ENCODE assay signal across 15 cellular contexts in the genomic region with DNA sequence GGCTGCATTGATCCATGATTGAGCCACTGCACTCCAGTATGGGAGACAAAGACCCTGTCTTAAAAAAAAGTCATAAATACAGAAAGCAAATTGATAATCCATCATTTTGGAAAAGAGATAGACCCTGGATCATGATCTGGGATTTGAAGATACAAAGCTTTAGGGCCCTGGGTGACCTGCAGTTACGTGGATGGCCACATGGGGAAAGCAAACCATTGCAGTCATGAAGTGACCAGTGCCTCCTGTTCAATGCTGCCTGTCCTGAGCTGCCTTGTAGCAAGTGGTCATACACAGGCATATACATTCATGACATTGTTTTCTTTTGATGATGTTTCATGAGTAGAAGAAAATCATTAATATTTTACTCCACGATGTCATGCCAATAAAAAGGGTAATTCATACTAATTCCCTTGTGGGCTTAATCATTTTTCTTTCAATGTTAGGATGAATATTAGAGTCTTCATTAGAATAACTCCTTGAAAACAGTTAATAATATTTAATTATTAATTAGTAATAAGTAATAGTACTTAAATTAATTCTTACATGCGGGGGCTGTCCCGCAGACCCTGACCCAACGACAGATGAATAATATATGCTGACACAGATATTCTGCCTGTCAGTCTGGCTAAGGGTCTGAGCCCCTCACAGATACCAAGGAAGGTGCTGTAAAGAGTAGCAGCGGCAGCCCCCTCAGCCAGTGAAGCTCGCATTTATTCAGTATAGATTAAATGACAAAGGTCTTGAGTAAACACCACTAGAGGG.
DNase-seq lines count a peak whose midpoint lies in the region; ATAC-seq and TF ChIP-seq lines count a peak whose summit lies in the region.
"Had no signal": no experiment of that assay in that cellular context is flagged by ENCODE, and none has a peak within 500 bp of the region (broad histone marks: within the 10 kb centered on the region; RNA-seq: fewer than 3 reads in every experiment).

No MANE protein-coding gene starts in this region.

- H3K4me2 ChIP-seq in DND-41 (ENCODE audit: insufficient read depth, low read length): no peak overlapping the region
- no peak overlapping the region for H3K4me2 ChIP-seq in HCT116 (ENCODE audit: low read length)

- no peak for DNase-seq in DND-41
- DNase-seq in HCT116 (ENCODE audit: low read depth, low spot score): no peak
- DNase-seq in RPMI7951 (ENCODE audit: low read depth): peak; percentile 2
- peak; percentile 18 for DNase-seq in glomerular visceral epithelial cell (ENCODE audit: extremely low spot score)
- no peak for DNase-seq in kidney glomerular epithelial cell (lab: John Stamatoyannopoulos, UW)
- no peak for DNase-seq in left cardiac atrium
- DNase-seq: activated CD4-positive, CD25-positive, alpha-beta regulatory T cell treated with anti-CD3 and anti-CD28 coated beads, Interleukin-2, amount 50 U/mL, for 72 hours; activated T-cell treated with anti-CD3 and anti-CD28 coated beads, Interleukin-2, amount 50 U/mL, for 4 hours; amygdala; naive thymus-derived CD4-positive, alpha-beta T cell; NCI-H1436 treated with DMSO at 0.1 percent for 48 hours; substantia nigra had no signal

- H3K27me3 ChIP-seq in DND-41 (ENCODE audit: insufficient read depth, low read length, poor library complexity): no peaks in the 10 kb centered on the region
- H3K27me3 ChIP-seq in HCT116 (ENCODE audit: insufficient read depth, low read length): no peaks in the 10 kb centered on the region
- H3K27me3 ChIP-seq: gastroesophageal sphincter had no signal

- H4K20me1 ChIP-seq in DND-41 (ENCODE audit: insufficient read depth, low read length) (no peaks in the 10 kb centered on the region), HCT116 (ENCODE audit: insufficient read depth) (no peaks in the 10 kb centered on the region)

- no TSS peak for BruUV-seq in HCT116 (replicated peaks; lab: Mats Ljungman, UMichigan)

- H3K4me3 ChIP-seq in DND-41 (ENCODE audit: low read depth in 1 of 2, low read length in 2 of 2) (no peak overlapping the region), HCT116 (replicated peaks in 1 of 2; ENCODE audit: low read depth in 1 of 2, low read length in 2 of 2) (no peak overlapping the region)
- H3K4me3 ChIP-seq: gastroesophageal sphincter had no signal

- H3K9ac ChIP-seq in DND-41 (ENCODE audit: low read depth, low read length): no peak overlapping the region
- no peak overlapping the region for H3K9ac ChIP-seq in HCT116 (ENCODE audit: low read length)

- TF ChIP-seq RAD21 in HCT116 (IDR thresholded peaks at IDR 0.05; ENCODE audit: low read depth): no peak

- CTCF ChIA-PET in HCT116 (lab: Charles Lee): no interaction called here

- TF ChIP-seq POLR2A in HCT116 (IDR thresholded peaks at IDR 0.05; ENCODE audit: borderline replicate concordance, extremely low read depth, insufficient read depth, insufficient read length): no peak

- H3K9me2 ChIP-seq in HCT116 (ENCODE audit: insufficient read depth): no peaks in the 10 kb centered on the region

- H3K36me3 ChIP-seq in DND-41 (ENCODE audit: insufficient read depth, low read length) (no peaks in the 10 kb centered on the region), HCT116 (ENCODE audit: control insufficient read depth in 1 of 2, insufficient read depth in 2 of 2, low read length in 2 of 2) (no peaks in the 10 kb centered on the region)
- H3K36me3 ChIP-seq: gastroesophageal sphincter had no signal

- no peak for ATAC-seq in DND-41 (ENCODE audit: insufficient read depth, low read depth)
- ATAC-seq in HCT116: peak; percentile 47; the same call in 1 of the 2 replicates
- ATAC-seq in GM21381 (IDR thresholded peaks at IDR 0.05; ENCODE audit: unreplicated experiment): no peak
- no peak for ATAC-seq in HG03565 (IDR thresholded peaks at IDR 0.05; ENCODE audit: unreplicated experiment)
- no peak for ATAC-seq in left cardiac atrium
- ATAC-seq: activated T-cell treated with anti-CD3 and anti-CD28 coated beads, Interleukin-2, amount 50 U/mL, for 4 hours; gastroesophageal sphincter; naive thymus-derived CD4-positive, alpha-beta T cell had no signal

- TF ChIP-seq CTCF in DND-41 (IDR thresholded peaks at IDR 0.05; ENCODE audit: borderline replicate concordance, extremely low read depth, low read length, poor library complexity, severe bottlenecking) (peak; percentile 23), HCT116 (IDR thresholded peaks at IDR 0.05 in 2 of 3, conservative IDR thresholded peaks at IDR 0.05 in 1 of 3; ENCODE audit: borderline replicate concordance in 1 of 3, insufficient read depth in 1 of 3, low read depth in 2 of 3, low read length in 2 of 3) (peak in 2 of 3 experiments; percentile 39 to 42; a peak in 4 of 6 replicates)

- H2AFZ ChIP-seq in DND-41 (ENCODE audit: low read depth, low read length) (no peak overlapping the region), HCT116 (ENCODE audit: low read depth, low read length, poor library complexity, severe bottlenecking) (no peak overlapping the region)

- POLR2A ChIA-PET in HCT116 (lab: Charles Lee): no interaction called here

- H3K27ac ChIP-seq in DND-41 (ENCODE audit: low read length) (no peak overlapping the region), HCT116 (ENCODE audit: low read depth, low read length) (no peak overlapping the region)
- H3K27ac ChIP-seq: gastroesophageal sphincter had no signal

- H3K79me2 ChIP-seq in DND-41 (ENCODE audit: insufficient read depth, low read length): no peaks in the 10 kb centered on the region
- no peaks in the 10 kb centered on the region for H3K79me2 ChIP-seq in HCT116 (ENCODE audit: insufficient read depth, low read length)

- H3K9me3 ChIP-seq in DND-41 (ENCODE audit: insufficient read depth, low read length, severe bottlenecking) (no peaks in the 10 kb centered on the region), HCT116 (ENCODE audit: control insufficient read depth in 1 of 2, insufficient read depth in 1 of 2, low read depth in 1 of 2, low read length in 2 of 2) (peaks cover 0 to 13% of the 10 kb centered on the region in 2 experiments; a peak in 1 of 4 replicates)
- H3K9me3 ChIP-seq: gastroesophageal sphincter had no signal

- H3K4me1 ChIP-seq in DND-41 (ENCODE audit: insufficient read depth, low read length) (no peaks in the 10 kb centered on the region), HCT116 (ENCODE audit: control insufficient read depth in 1 of 2, insufficient read depth in 2 of 2, low read length in 2 of 2) (no peaks in the 10 kb centered on the region)
- H3K4me1 ChIP-seq: gastroesophageal sphincter had no signal

- RAD21 ChIA-PET in HCT116 (lab: Charles Lee; ENCODE audit: low non-redundant PET in 1 of 2, low total read pairs in 2 of 2, uncharacterized antibody in 2 of 2, unreplicated experiment in 2 of 2): no interaction called here

- intact Hi-C loops in HCT116 (cut with micrococcal nuclease): no loop called here
- intact Hi-C loops in left cardiac atrium (cut with DNase I): no loop called here

TF ChIP-seq in HCT116, 20 proteins besides CTCF, POLR2A, EP300 and RAD21:
- TF ChIP-seq ELF1 (IDR thresholded peaks at IDR 0.05; ENCODE audit: borderline replicate concordance, low read depth): no peak

Comparison
In these comparisons a context has a peak if more than half of its experiments do, and no peak if none do; other contexts are left out.
1. DNase-seq: peak in RPMI7951 (single experiment) and glomerular visceral epithelial cell (single experiment); none in DND-41 (single experiment), HCT116 (single experiment), kidney glomerular epithelial cell (single experiment) and left cardiac atrium (single experiment).